ENCODE assay signal across 16 cellular contexts in the genomic region with DNA sequence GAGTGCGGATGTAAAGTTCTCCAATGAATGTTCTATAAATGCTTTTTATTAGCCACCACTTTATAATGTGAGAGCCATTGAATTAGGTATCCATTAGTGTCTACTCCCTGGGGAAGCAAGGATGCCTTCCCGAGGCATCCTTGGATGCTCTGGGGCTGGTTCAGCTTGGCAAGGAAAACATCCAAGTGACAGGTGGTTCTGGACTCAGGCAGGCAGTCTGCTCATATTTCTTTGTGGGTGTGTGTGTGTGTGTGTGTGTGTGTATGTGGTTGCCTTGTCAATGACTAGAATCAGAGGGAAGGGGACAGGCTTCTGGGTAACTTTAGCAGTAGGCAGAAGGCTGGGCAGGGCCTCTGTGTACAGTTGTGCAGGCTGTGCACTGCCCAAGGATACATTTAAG.
"Had no signal": no experiment of that assay in that cellular context is flagged by ENCODE, and none has a peak within 500 bp of the region (broad histone marks: within the 10 kb centered on the region; RNA-seq: fewer than 3 reads in every experiment).

No MANE protein-coding gene starts in this region.

- DNase-seq: colonic mucosa; dermis blood vessel endothelial cell; esophagus squamous epithelium; foreskin fibroblast; immature natural killer cell; kidney; left cardiac atrium; left ventricle myocardium inferior; mesenchymal stem cell; midbrain; naive thymus-derived CD4-positive, alpha-beta T cell; stimulated activated naive CD8-positive, alpha-beta T cell treated with anti-CD3 and anti-CD28 coated beads, Interleukin-15, Interleukin-2, amounts not matched to agents 100 U/mL and 50 U/mL, for 24 hours; thyroid gland had no signal

- FAIRE-seq: kidney had no signal

- H3K4me1 Mint-ChIP-seq: immature natural killer cell; naive thymus-derived CD4-positive, alpha-beta T cell had no signal

- H3K4me3 Mint-ChIP-seq: immature natural killer cell; naive thymus-derived CD4-positive, alpha-beta T cell; type B pancreatic cell had no signal

- H3K27ac Mint-ChIP-seq: immature natural killer cell, type B pancreatic cell had no signal

- H3K36me3 Mint-ChIP-seq: immature natural killer cell; naive thymus-derived CD4-positive, alpha-beta T cell; type B pancreatic cell had no signal

- ATAC-seq: gastroesophageal sphincter; left cardiac atrium; naive thymus-derived CD4-positive, alpha-beta T cell; sciatic nerve; stimulated activated naive CD8-positive, alpha-beta T cell treated with anti-CD3 and anti-CD28 coated beads, Interleukin-15, Interleukin-2, amounts not matched to agents 100 U/mL and 50 U/mL, for 24 hours had no signal

- H3K9me3 Mint-ChIP-seq: immature natural killer cell, type B pancreatic cell had no signal
